Comparison of ENCODE assay signal across 9 cellular contexts in genomic region chr15:92097473-92098178, GRCh38.
DNase-seq lines count a peak whose midpoint lies in the region; ATAC-seq and TF ChIP-seq lines count a peak whose summit lies in the region.
"Had no signal": no experiment of that assay in that cellular context is flagged by ENCODE, and none has a peak within 500 bp of the region (broad histone marks: within the 10 kb centered on the region; RNA-seq: fewer than 3 reads in every experiment).

No MANE protein-coding gene starts in this region.

- no peak for TF ChIP-seq POLR2A in heart left ventricle (IDR thresholded peaks at IDR 0.05)

- DNase-seq in COLO829 (ENCODE audit: low spot score) (peak; percentile 77), RPMI7951 (ENCODE audit: low read depth) (peak; percentile 50), heart left ventricle (no peak), putamen (ENCODE audit: low spot score) (peak; percentile 24), cortex of kidney (lab: John Stamatoyannopoulos, UW) (no peak)
- DNase-seq in activated naive CD8-positive, alpha-beta T cell treated with anti-CD3 and anti-CD28 coated beads for 36 hours: peak; percentile 49

- no peak overlapping the region for H3K4me3 Mint-ChIP-seq in activated naive CD8-positive, alpha-beta T cell treated with anti-CD3 and anti-CD28 coated beads for 36 hours

- H3K27me3 Mint-ChIP-seq in activated naive CD8-positive, alpha-beta T cell treated with anti-CD3 and anti-CD28 coated beads for 36 hours: no peaks in the 10 kb centered on the region

- peaks cover 36% of the 10 kb centered on the region for H3K4me1 Mint-ChIP-seq in activated naive CD8-positive, alpha-beta T cell treated with anti-CD3 and anti-CD28 coated beads for 36 hours

- H3K4me3 ChIP-seq in heart left ventricle: no peak overlapping the region
- H3K4me3 ChIP-seq: SJSA1 had no signal

- intact Hi-C loops in heart left ventricle (cut with DNase I): loop anchor here (1.0 to 10.0 kb wide), 16 partner anchors 105 to 1063 kb away; partner anchors contain the start of gene ST8SIA2 (in 1 of the 10)

- peak; percentile 67 for ATAC-seq in GM19395 (IDR thresholded peaks at IDR 0.05; ENCODE audit: unreplicated experiment)
- ATAC-seq in HG03521 (IDR thresholded peaks at IDR 0.05; ENCODE audit: unreplicated experiment): peak; percentile 41
- peak; percentile 45 to 87 (median 76) for ATAC-seq in heart left ventricle

- TF ChIP-seq CTCF in heart left ventricle (IDR thresholded peaks at IDR 0.05): peak; percentile 48 to 83 (median 66)

- no peaks in the 10 kb centered on the region for H3K27me3 ChIP-seq in heart left ventricle

- H3K27ac ChIP-seq in heart left ventricle: peak overlapping the region in 1 of 12 donors; percentile 8
- H3K27ac ChIP-seq: SJSA1 had no signal

- H3K27ac Mint-ChIP-seq in activated naive CD8-positive, alpha-beta T cell treated with anti-CD3 and anti-CD28 coated beads for 36 hours: no peak overlapping the region

- H3K9me3 Mint-ChIP-seq in activated naive CD8-positive, alpha-beta T cell treated with anti-CD3 and anti-CD28 coated beads for 36 hours: no peaks in the 10 kb centered on the region

- H3K36me3 Mint-ChIP-seq in activated naive CD8-positive, alpha-beta T cell treated with anti-CD3 and anti-CD28 coated beads for 36 hours: no peaks in the 10 kb centered on the region

- WGBS in heart left ventricle, 4 donors: 42 to 51% (median 45%) methylated on average over 17 of the region's 17 CpGs

- no peaks in the 10 kb centered on the region for H3K9me3 ChIP-seq in heart left ventricle
- H3K9me3 ChIP-seq: SJSA1 had no signal

- peaks cover 0 to 51% (median 12%) of the 10 kb centered on the region in 12 donors for H3K4me1 ChIP-seq in heart left ventricle
- H3K4me1 ChIP-seq: SJSA1 had no signal

- peaks cover 0 to 24% (median 12%) of the 10 kb centered on the region in 9 donors for H3K36me3 ChIP-seq in heart left ventricle
- H3K36me3 ChIP-seq: SJSA1 had no signal

Comparison
In these comparisons a context has a peak if more than half of its experiments do, and no peak if none do; other contexts are left out.
1. DNase-seq: peak in COLO829 (single experiment), RPMI7951 (single experiment), activated naive CD8-positive, alpha-beta T cell treated with anti-CD3 and anti-CD28 coated beads for 36 hours (single experiment) and putamen (single experiment); none in heart left ventricle (0 of 5) and cortex of kidney (single experiment).
2. Peak in every context shown above with its lines, with median percentiles within 50 percentile points of each other: ATAC-seq.